10 cellular contexts compared by ENCODE assay signal in the genomic region with DNA sequence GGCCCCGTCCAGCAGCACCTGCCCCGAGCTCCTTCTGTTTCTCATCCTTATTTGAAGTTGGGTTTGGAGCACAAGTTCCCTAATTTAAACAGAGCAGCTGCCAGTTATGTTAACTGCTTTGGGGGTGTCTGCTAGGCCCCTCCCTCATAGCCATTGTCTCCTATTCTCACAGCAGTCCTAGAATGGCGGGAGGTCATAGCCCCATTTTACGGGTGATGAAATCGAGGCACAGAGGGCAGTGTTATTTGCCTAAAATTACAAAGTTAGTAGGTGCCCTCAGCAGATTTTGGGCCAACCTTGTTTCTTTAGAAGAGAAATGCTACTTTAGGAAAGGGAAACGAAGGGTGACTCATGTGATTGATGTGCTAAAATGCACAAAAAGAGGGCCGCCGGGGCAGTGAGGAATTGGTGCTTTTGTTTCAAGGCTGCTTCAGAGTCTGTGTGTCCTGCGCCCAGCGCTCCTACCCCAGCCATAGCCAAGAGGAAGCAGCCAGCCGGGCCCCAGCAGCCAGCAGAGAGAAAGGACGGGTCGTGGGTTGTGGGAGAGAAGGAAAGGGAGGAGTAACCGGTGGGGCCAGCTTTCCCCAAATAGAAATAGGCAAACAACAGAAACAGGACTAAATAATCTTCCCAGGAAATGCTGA. TPM values are rescaled to one million over a fixed set of nuclear protein-coding genes. Genes with fewer than 3 reads are reported as not detected.
DNase-seq lines count a peak whose midpoint lies in the region; ATAC-seq, FAIRE-seq and TF ChIP-seq lines count a peak whose summit lies in the region.
"Had no signal": no experiment of that assay in that cellular context is flagged by ENCODE, and none has a peak within 500 bp of the region (broad histone marks: within the 10 kb centered on the region; RNA-seq: fewer than 3 reads in every experiment).

No MANE protein-coding gene starts in this region.

- TF ChIP-seq POLR2A in esophagus squamous epithelium (IDR thresholded peaks at IDR 0.05), result no peak
- no peak for TF ChIP-seq POLR2A in H54 (IDR thresholded peaks at IDR 0.05; ENCODE audit: low read depth, low read length)

- no peaks in the 10 kb centered on the region for H3K27me3 ChIP-seq in esophagus squamous epithelium

- peak overlapping the region in 1 of 2 donors; percentile 7 for H3K27ac Mint-ChIP-seq in natural killer cell treated with Interleukin-12 subunit alpha and Interleukin-12 subunit beta and Interleukin-15 and Interleukin-18, amount 100 ng/mL, for 72 hours
- H3K27ac Mint-ChIP-seq: activated T-cell treated with anti-CD3 and anti-CD28 coated beads, Interleukin-2, amount 50 U/mL, for 24 hours had no signal

- peak overlapping the region; percentile 30 for H3K4me3 Mint-ChIP-seq in natural killer cell treated with Interleukin-12 subunit alpha and Interleukin-12 subunit beta and Interleukin-15 and Interleukin-18, amount 100 ng/mL, for 72 hours
- H3K4me3 Mint-ChIP-seq: activated T-cell treated with anti-CD3 and anti-CD28 coated beads, Interleukin-2, amount 50 U/mL, for 24 hours had no signal

- no peaks in the 10 kb centered on the region for H3K36me3 Mint-ChIP-seq in natural killer cell treated with Interleukin-12 subunit alpha and Interleukin-12 subunit beta and Interleukin-15 and Interleukin-18, amount 100 ng/mL, for 72 hours

- H3K36me3 ChIP-seq in esophagus squamous epithelium, result peaks cover 0 to 52% (median 5%) of the 10 kb centered on the region in 3 donors

- H3K4me1 Mint-ChIP-seq in natural killer cell treated with Interleukin-12 subunit alpha and Interleukin-12 subunit beta and Interleukin-15 and Interleukin-18, amount 100 ng/mL, for 72 hours (ENCODE audit: low read depth in 2 of 2), result peaks cover 14 to 32% of the 10 kb centered on the region in 2 donors

- no peaks in the 10 kb centered on the region for H3K9me3 Mint-ChIP-seq in natural killer cell treated with Interleukin-12 subunit alpha and Interleukin-12 subunit beta and Interleukin-15 and Interleukin-18, amount 100 ng/mL, for 72 hours
- H3K9me3 Mint-ChIP-seq: activated T-cell treated with anti-CD3 and anti-CD28 coated beads, Interleukin-2, amount 50 U/mL, for 24 hours had no signal

- no peaks in the 10 kb centered on the region for H3K27me3 Mint-ChIP-seq in natural killer cell treated with Interleukin-12 subunit alpha and Interleukin-12 subunit beta and Interleukin-15 and Interleukin-18, amount 100 ng/mL, for 72 hours

- H3K4me3 ChIP-seq in esophagus squamous epithelium, result peak overlapping the region in 1 of 4 donors; percentile 29

- H3K9me3 ChIP-seq in esophagus squamous epithelium, result no peaks in the 10 kb centered on the region

- WGBS in esophagus squamous epithelium, 2 donors, result 16 to 35% methylated on average over 14 of the region's 14 CpGs

- ATAC-seq in natural killer cell treated with Interleukin-12 subunit alpha and Interleukin-12 subunit beta and Interleukin-15 and Interleukin-18, amount 100 ng/mL, for 72 hours, result no peak
- ATAC-seq in HG02885 (IDR thresholded peaks at IDR 0.05; ENCODE audit: poor library complexity, unreplicated experiment), result no peak

- peaks cover 22 to 66% (median 25%) of the 10 kb centered on the region in 3 donors for H3K4me1 ChIP-seq in esophagus squamous epithelium

- DNase-seq in GM03348 (ENCODE audit: low spot score) (peak; percentile 35), OCI-M1 (lab: John Stamatoyannopoulos, UW) (peak; percentile 53), esophagus squamous epithelium (lab: John Stamatoyannopoulos, UW) (no peak), H54 (ENCODE audit: insufficient read length, low spot score) (no peak), DMS53 (lab: John Stamatoyannopoulos, UW) (no peak)
- DNase-seq in natural killer cell treated with Interleukin-12 subunit alpha and Interleukin-12 subunit beta and Interleukin-15 and Interleukin-18, amount 100 ng/mL, for 72 hours (ENCODE audit: low spot score), result no peak
- no peak for DNase-seq in activated CD4-positive, CD25-positive, alpha-beta regulatory T cell (lab: John Stamatoyannopoulos, UW)
- DNase-seq: activated T-cell treated with anti-CD3 and anti-CD28 coated beads, Interleukin-2, amount 50 U/mL, for 24 hours; NCI-H187 had no signal

- intact Hi-C loops in esophagus squamous epithelium (cut with DNase I), result no loop called here

- no peak for FAIRE-seq in H54 (lab: Jason Lieb, UNC)

- H3K27ac ChIP-seq in esophagus squamous epithelium, result peak overlapping the region; percentile 34 to 76 (median 66)

- TF ChIP-seq CTCF in esophagus squamous epithelium (IDR thresholded peaks at IDR 0.05), result no peak

RNA-seq across cellular contexts. Expression of a gene that starts 13.0 kb away (rescaled TPM):
- 10 to 100 TPM; 14.3 to 20.4 (median 17.3) TPM for total RNA-seq in esophagus squamous epithelium
- 1 to 10 TPM; 6.5 to 7.3 TPM for total RNA-seq in natural killer cell treated with Interleukin-12 subunit alpha and Interleukin-12 subunit beta and Interleukin-15 and Interleukin-18, amount 100 ng/mL, for 72 hours

Comparison
In these comparisons a context has a peak if more than half of its experiments do, and no peak if none do; other contexts are left out.
1. DNase-seq: peak in GM03348 (single experiment) and OCI-M1 (single experiment); none in esophagus squamous epithelium (single experiment), natural killer cell treated with Interleukin-12 subunit alpha and Interleukin-12 subunit beta and Interleukin-15 and Interleukin-18, amount 100 ng/mL, for 72 hours (single experiment), activated CD4-positive, CD25-positive, alpha-beta regulatory T cell (0 of 4), H54 (single experiment) and DMS53 (single experiment).